ENCODE assay signal across 8 cellular contexts in the genomic region with DNA sequence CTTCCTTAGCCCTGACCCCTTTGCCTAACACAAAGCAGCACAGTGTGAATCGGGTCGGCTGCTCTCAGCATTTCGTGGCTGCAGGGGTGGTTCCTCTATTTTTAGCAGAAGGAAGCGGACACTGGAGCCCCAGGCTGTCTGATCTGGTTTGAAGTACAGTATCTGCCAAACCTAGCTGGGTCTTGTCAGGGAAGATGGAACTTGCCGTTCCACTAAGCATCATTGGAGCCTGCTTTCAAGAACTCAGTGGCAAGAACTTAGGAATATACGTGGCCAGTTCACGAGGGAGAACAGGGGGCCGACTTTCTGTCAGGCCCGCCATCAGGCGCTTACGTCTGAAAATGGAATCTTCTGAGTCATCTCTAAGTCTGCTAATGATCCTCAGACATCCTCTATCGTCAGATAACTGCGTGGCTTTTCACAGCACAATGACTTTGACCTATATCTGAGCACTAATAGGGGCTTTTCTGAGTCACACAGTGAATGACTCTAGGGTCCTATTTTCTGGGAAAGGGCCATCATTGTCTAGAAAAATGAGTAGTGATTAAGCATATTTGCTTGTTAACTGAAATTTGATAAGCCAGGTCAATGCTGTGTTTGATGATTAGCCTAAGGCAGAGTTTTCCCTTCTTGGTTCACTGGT. TPM values are rescaled to one million over a fixed set of nuclear protein-coding genes. Genes with fewer than 3 reads are reported as not detected.
DNase-seq lines count a peak whose midpoint lies in the region; ATAC-seq and TF ChIP-seq lines count a peak whose summit lies in the region.

No MANE protein-coding gene starts in this region.

- H3K9ac ChIP-seq in SK-N-MC (ENCODE audit: insufficient read length) = no peak overlapping the region

- H3K4me3 ChIP-seq in SK-N-MC = no peak overlapping the region
- H3K4me3 ChIP-seq in right atrium auricular region = no peak overlapping the region

- H3K36me3 Mint-ChIP-seq in activated naive CD8-positive, alpha-beta T cell = peaks cover 10% of the 10 kb centered on the region

- H3K4me3 Mint-ChIP-seq in activated naive CD8-positive, alpha-beta T cell = peak overlapping the region; percentile 84

- H3K27ac ChIP-seq in SK-N-MC = peak overlapping the region; percentile 46; the same call in 1 of the 2 replicates
- peak overlapping the region; percentile 68 for H3K27ac ChIP-seq in right atrium auricular region

- H3K27ac Mint-ChIP-seq in activated naive CD8-positive, alpha-beta T cell = peak overlapping the region; percentile 98

- peak; percentile 75 for DNase-seq in GM13977 (ENCODE audit: low spot score)
- no peak for DNase-seq in SK-N-MC (ENCODE audit: low read depth, low spot score)
- DNase-seq in right atrium auricular region (ENCODE audit: low spot score) = peak; percentile 82
- DNase-seq in stimulated activated CD4-positive, alpha-beta T cell treated with anti-CD3 and anti-CD28 coated beads, Interleukin-15, amount 100 ng/mL, for 24 hours = peak; percentile 67
- DNase-seq in NCI-H446 treated with DMSO at 0.1 percent for 48 hours (lab: John Stamatoyannopoulos, UW) = no peak
- DNase-seq in RPMI8226 = no peak

- ATAC-seq in HG02973 (IDR thresholded peaks at IDR 0.05; ENCODE audit: unreplicated experiment) = peak; percentile 59

- H3K27me3 Mint-ChIP-seq in activated naive CD8-positive, alpha-beta T cell = no peaks in the 10 kb centered on the region

- in situ Hi-C loops in GM13977 (cut with MboI; ENCODE audit: low pct_unique_long_range_greater_than_20kb, low sequenced_read_pairs, unreplicated experiment) = no loop called here

- no peaks in the 10 kb centered on the region for H3K27me3 ChIP-seq in right atrium auricular region

- H3K4me1 Mint-ChIP-seq in activated naive CD8-positive, alpha-beta T cell (ENCODE audit: low read depth) = peaks cover 54% of the 10 kb centered on the region

- TF ChIP-seq CTCF in GM13977 (IDR thresholded peaks at IDR 0.05; ENCODE audit: extremely low read depth, insufficient read depth, missing control alignments) = no peak
- TF ChIP-seq CTCF in right atrium auricular region (IDR thresholded peaks at IDR 0.05) = no peak

- H3K36me3 ChIP-seq in SK-N-MC (ENCODE audit: insufficient read depth, low read length) (peaks cover 25% of the 10 kb centered on the region; the same call in 1 of the 2 replicates), right atrium auricular region (peaks cover 39% of the 10 kb centered on the region)

- no peaks in the 10 kb centered on the region for H3K9me3 Mint-ChIP-seq in activated naive CD8-positive, alpha-beta T cell (ENCODE audit: low read depth)

- H3K9me3 ChIP-seq in SK-N-MC (ENCODE audit: low read depth, low read length) = no peaks in the 10 kb centered on the region
- H3K9me3 ChIP-seq in right atrium auricular region = no peaks in the 10 kb centered on the region

- peaks cover 0 to 21% of the 10 kb centered on the region in 2 donors for H3K4me1 ChIP-seq in right atrium auricular region

RNA-seq across cellular contexts. Expression of gene NCS1, which starts 43.3 kb away (rescaled TPM):
- 10 to 100 TPM in 1 of 2 donors, 1 to 10 TPM in 1; 4.5 to 26.1 TPM for total RNA-seq in right atrium auricular region

Comparison
In these comparisons a context has a peak if more than half of its experiments do, and no peak if none do; other contexts are left out.
1. DNase-seq: peak in GM13977 (single experiment), right atrium auricular region (single experiment) and stimulated activated CD4-positive, alpha-beta T cell treated with anti-CD3 and anti-CD28 coated beads, Interleukin-15, amount 100 ng/mL, for 24 hours (single experiment); none in SK-N-MC (single experiment), NCI-H446 treated with DMSO at 0.1 percent for 48 hours (single experiment) and RPMI8226 (single experiment).